ENCODE assay signal across 1 cellular context in the genomic region with DNA sequence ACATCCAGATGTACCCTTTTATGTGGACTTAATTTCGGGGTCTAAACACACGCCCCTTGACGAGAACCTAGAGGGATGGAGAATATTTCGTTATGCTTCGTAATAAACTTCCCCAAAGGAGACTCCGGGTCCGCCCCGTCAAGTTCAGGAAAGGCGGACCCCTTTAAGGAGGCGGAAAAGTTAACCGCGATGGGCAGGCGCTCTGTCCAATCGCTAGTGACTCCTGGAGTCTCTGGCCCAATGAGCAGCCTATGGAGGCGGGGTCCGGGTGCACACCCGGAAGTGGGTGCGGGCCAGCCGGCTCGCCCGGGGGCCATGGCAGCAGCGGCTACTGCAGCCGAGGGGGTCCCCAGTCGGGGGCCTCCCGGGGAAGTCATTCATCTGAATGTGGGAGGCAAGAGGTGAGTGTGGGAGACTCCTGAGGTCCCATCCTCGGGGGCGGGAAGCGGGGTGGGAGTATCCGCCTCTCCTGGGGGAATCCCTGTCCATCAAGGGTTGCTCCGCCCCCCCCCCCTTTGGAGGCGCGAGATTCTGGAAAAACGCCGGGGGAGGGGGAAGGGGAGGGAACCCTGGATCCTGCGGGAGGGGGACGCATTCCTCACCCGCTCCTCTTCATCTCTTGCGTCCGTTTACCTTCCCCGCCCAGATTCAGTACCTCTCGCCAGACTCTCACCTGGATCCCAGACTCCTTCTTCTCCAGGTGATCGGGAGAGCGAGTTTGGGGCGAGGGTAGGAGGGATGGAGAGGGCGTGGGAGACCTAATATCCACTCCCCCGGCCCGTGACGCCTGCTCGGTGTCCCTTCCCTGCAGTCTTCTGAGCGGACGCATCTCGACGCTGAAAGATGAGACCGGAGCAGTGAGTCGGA.
TF ChIP-seq lines count a peak whose summit lies in the region.

A gene with protein sequence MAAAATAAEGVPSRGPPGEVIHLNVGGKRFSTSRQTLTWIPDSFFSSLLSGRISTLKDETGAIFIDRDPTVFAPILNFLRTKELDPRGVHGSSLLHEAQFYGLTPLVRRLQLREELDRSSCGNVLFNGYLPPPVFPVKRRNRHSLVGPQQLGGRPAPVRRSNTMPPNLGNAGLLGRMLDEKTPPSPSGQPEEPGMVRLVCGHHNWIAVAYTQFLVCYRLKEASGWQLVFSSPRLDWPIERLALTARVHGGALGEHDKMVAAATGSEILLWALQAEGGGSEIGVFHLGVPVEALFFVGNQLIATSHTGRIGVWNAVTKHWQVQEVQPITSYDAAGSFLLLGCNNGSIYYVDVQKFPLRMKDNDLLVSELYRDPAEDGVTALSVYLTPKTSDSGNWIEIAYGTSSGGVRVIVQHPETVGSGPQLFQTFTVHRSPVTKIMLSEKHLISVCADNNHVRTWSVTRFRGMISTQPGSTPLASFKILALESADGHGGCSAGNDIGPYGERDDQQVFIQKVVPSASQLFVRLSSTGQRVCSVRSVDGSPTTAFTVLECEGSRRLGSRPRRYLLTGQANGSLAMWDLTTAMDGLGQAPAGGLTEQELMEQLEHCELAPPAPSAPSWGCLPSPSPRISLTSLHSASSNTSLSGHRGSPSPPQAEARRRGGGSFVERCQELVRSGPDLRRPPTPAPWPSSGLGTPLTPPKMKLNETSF (plus strand): TSS at position 289 of the 867 bp plus-strand sequence. CDS start 27 bp downstream, at position 316.

TF ChIP-seq in A549, 52 proteins besides CTCF, POLR2A, EP300 and RAD21 (continued from another document):
- TF ChIP-seq FOSL2 (IDR thresholded peaks at IDR 0.05) (no peak), FOSL2 (CRISPR knock-in tag; IDR thresholded peaks at IDR 0.05) (no peak), RFX5 (IDR thresholded peaks at IDR 0.05) (peak; percentile 42; the same call in 1 of the 2 replicates), GATA3 (IDR thresholded peaks at IDR 0.05; ENCODE audit: borderline replicate concordance) (peak; percentile 36; the same call in 1 of the 2 replicates)
- TF ChIP-seq, protein P1, sequence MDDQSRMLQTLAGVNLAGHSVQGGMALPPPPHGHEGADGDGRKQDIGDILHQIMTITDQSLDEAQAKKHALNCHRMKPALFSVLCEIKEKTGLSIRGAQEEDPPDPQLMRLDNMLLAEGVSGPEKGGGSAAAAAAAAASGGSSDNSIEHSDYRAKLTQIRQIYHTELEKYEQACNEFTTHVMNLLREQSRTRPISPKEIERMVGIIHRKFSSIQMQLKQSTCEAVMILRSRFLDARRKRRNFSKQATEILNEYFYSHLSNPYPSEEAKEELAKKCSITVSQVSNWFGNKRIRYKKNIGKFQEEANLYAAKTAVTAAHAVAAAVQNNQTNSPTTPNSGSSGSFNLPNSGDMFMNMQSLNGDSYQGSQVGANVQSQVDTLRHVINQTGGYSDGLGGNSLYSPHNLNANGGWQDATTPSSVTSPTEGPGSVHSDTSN (IDR thresholded peaks at IDR 0.05), result peak; percentile 100
